29 cellular contexts compared by ENCODE assay signal in genomic region chr3:116618138-116618537, GRCh38.
"Had no signal": no experiment of that assay in that cellular context is flagged by ENCODE, and none has a peak within 500 bp of the region (broad histone marks: within the 10 kb centered on the region; RNA-seq: fewer than 3 reads in every experiment).

No MANE protein-coding gene starts in this region.

- H3K27ac Mint-ChIP-seq: mesothelial cell of epicardium; naive B cell; natural killer cell; nephron progenitor cell; neural progenitor cell; stimulated activated memory B cell treated with anti-CD40 and anti-IgM and Interleukin-4, amounts not matched to agents 10 μg/mL and 1 μg/mL and 100 μg/mL, for 72 hours; stimulated activated naive CD8-positive, alpha-beta T cell treated with anti-CD3 and anti-CD28 coated beads, Interleukin-15, amount 100 ng/mL, for 72 hours had no signal

- ATAC-seq: left colon; left lung; lower lobe of right lung; natural killer cell; right cardiac atrium; stimulated activated memory B cell treated with anti-CD40 and anti-IgM and Interleukin-4, amounts not matched to agents 10 μg/mL and 1 μg/mL and 100 μg/mL, for 72 hours; stimulated activated naive CD8-positive, alpha-beta T cell treated with anti-CD3 and anti-CD28 coated beads, Interleukin-15, amount 100 ng/mL, for 72 hours had no signal

- H3K27ac ChIP-seq: left lung, lower lobe of right lung, neural progenitor cell, neutrophil, ovary, prostate gland, sigmoid colon, tibial nerve, upper lobe of left lung, vagina had no signal

- H3K9ac ChIP-seq: neural progenitor cell had no signal

- H3K36me3 Mint-ChIP-seq: mesothelial cell of epicardium; naive B cell; natural killer cell; neural progenitor cell; stimulated activated memory B cell treated with anti-CD40 and anti-IgM and Interleukin-4, amounts not matched to agents 10 μg/mL and 1 μg/mL and 100 μg/mL, for 72 hours had no signal

- H3K4me3 ChIP-seq: left lung, lower lobe of right lung, neural progenitor cell, ovary, prostate gland, sigmoid colon, tibial nerve, upper lobe of left lung, vagina had no signal

- H3K9me3 Mint-ChIP-seq: neural progenitor cell had no signal

- H3K36me3 ChIP-seq: left lung, lower lobe of right lung, neural progenitor cell, neutrophil, ovary, prostate gland, sigmoid colon, tibial nerve, upper lobe of left lung, vagina had no signal

- H3K4me3 Mint-ChIP-seq: mesothelial cell of epicardium; naive B cell; natural killer cell; nephron progenitor cell; neural progenitor cell; stimulated activated memory B cell treated with anti-CD40 and anti-IgM and Interleukin-4, amounts not matched to agents 10 μg/mL and 1 μg/mL and 100 μg/mL, for 72 hours; stimulated activated naive CD8-positive, alpha-beta T cell treated with anti-CD3 and anti-CD28 coated beads, Interleukin-15, amount 100 ng/mL, for 72 hours had no signal

- H3K4me1 ChIP-seq: left lung, lower lobe of right lung, neural progenitor cell, prostate gland, sigmoid colon, tibial nerve, upper lobe of left lung, vagina had no signal

- H3K27me3 Mint-ChIP-seq: naive B cell; stimulated activated memory B cell treated with anti-CD40 and anti-IgM and Interleukin-4, amounts not matched to agents 10 μg/mL and 1 μg/mL and 100 μg/mL, for 72 hours; stimulated activated naive CD8-positive, alpha-beta T cell treated with anti-CD3 and anti-CD28 coated beads, Interleukin-15, amount 100 ng/mL, for 72 hours had no signal

- H2AFZ ChIP-seq: neural progenitor cell had no signal

- H3K4me2 ChIP-seq: neural progenitor cell had no signal

- FAIRE-seq: kidney, small intestine had no signal

- H3K27me3 ChIP-seq: left lung, neural progenitor cell, neutrophil, ovary, sigmoid colon, tibial nerve, upper lobe of left lung, vagina had no signal

- H3K9me3 ChIP-seq: left lung, lower lobe of right lung, neutrophil, ovary, prostate gland, tibial nerve, upper lobe of left lung, vagina had no signal

- DNase-seq: hippocampal formation; kidney; left colon; left lung; lower lobe of right lung; mesendoderm; naive B cell; natural killer cell; nephron progenitor cell; ovary; retina; right cardiac atrium; sigmoid colon; small intestine; stimulated activated CD4-positive, alpha-beta T cell treated with anti-CD3 and anti-CD28 coated beads, Interleukin-1b, Interleukin-23, amount 100 ng/mL, for 48 hours; stimulated activated CD4-positive, alpha-beta T cell treated with anti-CD3 and anti-CD28 coated beads, Interleukin-2, amount 100 ng/mL, for 48 hours; stimulated activated CD4-positive, alpha-beta T cell treated with anti-CD3 and anti-CD28 coated beads, Interleukin-4, amount 100 ng/mL, for 4 hours; stimulated activated CD8-positive, alpha-beta memory T cell treated with anti-CD3 and anti-CD28 coated beads, Interleukin-4, amount 100 ng/mL, for 48 hours; stimulated activated naive CD4-positive, alpha-beta T cell treated with Interleukin-2 at 50 U/mL for 16 hours; stimulated activated naive CD8-positive, alpha-beta T cell treated with anti-CD3 and anti-CD28 coated beads, Interleukin-15, amount 100 ng/mL, for 72 hours; substantia nigra; upper lobe of left lung had no signal

- H3K4me1 Mint-ChIP-seq: mesothelial cell of epicardium; naive B cell; natural killer cell; neural progenitor cell; stimulated activated memory B cell treated with anti-CD40 and anti-IgM and Interleukin-4, amounts not matched to agents 10 μg/mL and 1 μg/mL and 100 μg/mL, for 72 hours; stimulated activated naive CD8-positive, alpha-beta T cell treated with anti-CD3 and anti-CD28 coated beads, Interleukin-15, amount 100 ng/mL, for 72 hours had no signal
